ENCODE assay signal across 19 cellular contexts in genomic region chr21:31156662-31157061, GRCh38.
"Had no signal": no experiment of that assay in that cellular context is flagged by ENCODE, and none has a peak within 500 bp of the region (broad histone marks: within the 10 kb centered on the region; RNA-seq: fewer than 3 reads in every experiment).

No MANE protein-coding gene starts in this region.

- H3K27me3 Mint-ChIP-seq: naive thymus-derived CD8-positive, alpha-beta T cell had no signal

- ATAC-seq: left colon; left ventricle myocardium superior; naive thymus-derived CD8-positive, alpha-beta T cell; psoas muscle had no signal

- H3K36me3 ChIP-seq: neutrophil, sigmoid colon, tibial artery, upper lobe of left lung, uterus had no signal

- H3K27ac ChIP-seq: coronary artery, neutrophil, psoas muscle, sigmoid colon, skin epidermis, tibial artery, upper lobe of left lung had no signal

- H3K4me3 ChIP-seq: coronary artery, lung, psoas muscle, sigmoid colon, skin epidermis, tibial artery, upper lobe of left lung, uterus had no signal

- DNase-seq: effector CD4-positive, alpha-beta T cell; foreskin melanocyte; head of caudate nucleus; hippocampal formation; left colon; left ventricle myocardium superior; naive thymus-derived CD8-positive, alpha-beta T cell; psoas muscle; retina; sigmoid colon; stimulated activated CD4-positive, alpha-beta T cell treated with anti-CD3 and anti-CD28 coated beads, Interleukin-12 subunit alpha, Interleukin-12 subunit beta, amount 100 ng/mL, for 4 hours; stimulated activated naive CD4-positive, alpha-beta T cell treated with Interleukin-2 at 50 U/mL for 16 hours; tibial artery; upper lobe of left lung; uterus had no signal

- H3K4me3 Mint-ChIP-seq: naive thymus-derived CD8-positive, alpha-beta T cell had no signal

- H3K27me3 ChIP-seq: neutrophil, tibial artery, upper lobe of left lung, uterus had no signal

- H3K4me1 ChIP-seq: psoas muscle, sigmoid colon, uterus had no signal
